ENCODE assay signal across 8 cellular contexts in genomic region chr5:149271717-149272558, GRCh38. TPM values are rescaled to one million over a fixed set of nuclear protein-coding genes. Genes with fewer than 3 reads are reported as not detected.
DNase-seq lines count a peak whose midpoint lies in the region; ATAC-seq and TF ChIP-seq lines count a peak whose summit lies in the region.

Gene AFAP1L1, plus strand, starts transcription at chr5:149271859. Its CDS starts 110 bp downstream, at chr5:149271969.

- 1% methylated on average over 81 of the region's 81 CpGs for WGBS in sigmoid colon, 2 donors

- CTCF ChIA-PET in AG04450 (lab: Charles Lee): interaction anchor here (1.1 to 1.5 kb wide), 2 partner anchors 157 to 539 kb away, joined by 3 read pairs; no protein-coding TSS in a partner anchor

- no peaks in the 10 kb centered on the region for H3K27me3 ChIP-seq in AG04450 (ENCODE audit: control insufficient read depth, insufficient read depth, low read length)
- H3K27me3 ChIP-seq in colonic mucosa: peaks cover 11% of the 10 kb centered on the region
- H3K27me3 ChIP-seq in sigmoid colon: no peaks in the 10 kb centered on the region

- no peak within 1 kb of the TSS for H3K9ac ChIP-seq in SK-N-MC (ENCODE audit: insufficient read length)
- peak within 1 kb of the TSS in 1 of 2 donors; percentile 53 for H3K9ac ChIP-seq in colonic mucosa (ENCODE audit: low read depth in 2 of 2, low read length in 2 of 2)

- no peak for TF ChIP-seq POLR2A in sigmoid colon (IDR thresholded peaks at IDR 0.05)

- intact Hi-C loops in colonic mucosa (cut with DNase I): no loop called here
- intact Hi-C loops in sigmoid colon (cut with DNase I): no loop called here

- TF ChIP-seq CTCF in AG04450 (IDR thresholded peaks at IDR 0.05; ENCODE audit: low read depth, low read length) (no peak), colonic mucosa (IDR thresholded peaks at IDR 0.05) (no peak), sigmoid colon (IDR thresholded peaks at IDR 0.05) (no peak)

- H3K4me1 ChIP-seq in colonic mucosa (no peaks in the 10 kb centered on the region), sigmoid colon (peaks cover 0 to 16% (median 12%) of the 10 kb centered on the region in 4 donors)

- TF ChIP-seq EP300 in sigmoid colon (IDR thresholded peaks at IDR 0.05): no peak

- DNase-seq in AG04450 (ENCODE audit: low read depth, low spot score): no peak
- DNase-seq in SK-N-MC (ENCODE audit: low read depth, low spot score): no peak
- peak; percentile 50 for DNase-seq in colonic mucosa
- peak; percentile 60 for DNase-seq in iris pigment epithelial cell (ENCODE audit: low read depth)
- DNase-seq in sigmoid colon: peak; percentile 82
- DNase-seq in SIG-M5 treated with dmso at 0.1 percent for 504 hours (lab: John Stamatoyannopoulos, UW; ENCODE audit: unreplicated experiment): no peak

- ATAC-seq in GM19438 (IDR thresholded peaks at IDR 0.05; ENCODE audit: low read depth, unreplicated experiment): peak; percentile 51
- ATAC-seq in GM21447 (IDR thresholded peaks at IDR 0.05; ENCODE audit: unreplicated experiment): no peak

- H3K27ac ChIP-seq in AG04450 (ENCODE audit: low read depth, low read length): no peak within 1 kb of the TSS
- no peak within 1 kb of the TSS for H3K27ac ChIP-seq in SK-N-MC
- H3K27ac ChIP-seq in colonic mucosa: no peak within 1 kb of the TSS
- peak within 1 kb of the TSS; percentile 56 to 78 (median 62) for H3K27ac ChIP-seq in sigmoid colon

- peaks cover 3% of the 10 kb centered on the region for H3K9me3 ChIP-seq in AG04450 (ENCODE audit: control insufficient read depth, insufficient read depth, low read length)
- no peaks in the 10 kb centered on the region for H3K9me3 ChIP-seq in SK-N-MC (ENCODE audit: low read depth, low read length)
- H3K9me3 ChIP-seq in colonic mucosa: peaks cover 5% of the 10 kb centered on the region
- H3K9me3 ChIP-seq in sigmoid colon: peaks cover 0 to 2% (median 0%) of the 10 kb centered on the region in 4 donors

- peak within 1 kb of the TSS; percentile 72 for H3K4me3 ChIP-seq in AG04450 (ENCODE audit: low read depth, low read length)
- H3K4me3 ChIP-seq in SK-N-MC: peak within 1 kb of the TSS; percentile 76
- H3K4me3 ChIP-seq in colonic mucosa: peak within 1 kb of the TSS; percentile 38
- H3K4me3 ChIP-seq in sigmoid colon: peak within 1 kb of the TSS; percentile 48 to 70 (median 64)

- POLR2A ChIA-PET in AG04450 (lab: Yijun Ruan, JAX): interaction anchor here (1.1 kb wide), 1 partner anchor 60 kb away, joined by 4 read pairs; no protein-coding TSS in a partner anchor

- H3K36me3 ChIP-seq in SK-N-MC (ENCODE audit: insufficient read depth, low read length) (no peaks in the 10 kb centered on the region), colonic mucosa (no peaks in the 10 kb centered on the region), sigmoid colon (no peaks in the 10 kb centered on the region)

RNA-seq across cellular contexts. Expression of gene AFAP1L1, which starts in this region (rescaled TPM):
- polyA plus RNA-seq in AG04450 (2011; rRNA removed) (1.8 and 2.6 TPM in 2 replicates), sigmoid colon (1 to 10 TPM in 2 of 3 donors, under 1 TPM in 1; 0.23 to 4.2 (median 3.0) TPM)
- 1.4 and 1.8 TPM in 2 replicates for polyA minus RNA-seq in AG04450 (2011; rRNA and poly(A)+ RNA removed)
- total RNA-seq in colonic mucosa (1 to 10 TPM; 1.6 to 4.0 TPM), sigmoid colon (1 to 10 TPM; 5.6 to 8.6 (median 7.1) TPM)

Comparison
In these comparisons a context has a peak if more than half of its experiments do, and no peak if none do; other contexts are left out.
1. DNase-seq: peak in colonic mucosa (single experiment), iris pigment epithelial cell (single experiment) and sigmoid colon (single experiment); none in AG04450 (single experiment), SK-N-MC (single experiment) and SIG-M5 treated with dmso at 0.1 percent for 504 hours (single experiment).
2. H3K27ac ChIP-seq: peak in sigmoid colon (4 of 4); none in AG04450 (single experiment), SK-N-MC (single experiment) and colonic mucosa (single experiment).
3. Peak in every context shown above with its lines, with median percentiles within 50 percentile points of each other: H3K4me3 ChIP-seq.